12 cellular contexts compared by ENCODE assay signal in genomic region chr15:91142097-91142744, GRCh38. TPM values are rescaled to one million over a fixed set of nuclear protein-coding genes. Genes with fewer than 3 reads are reported as not detected.
DNase-seq lines count a peak whose midpoint lies in the region; FAIRE-seq and TF ChIP-seq lines count a peak whose summit lies in the region.
"Had no signal": no experiment of that assay in that cellular context is flagged by ENCODE, and none has a peak within 500 bp of the region (broad histone marks: within the 10 kb centered on the region; RNA-seq: fewer than 3 reads in every experiment).

No MANE protein-coding gene starts in this region.

- peak; percentile 6 for DNase-seq in COR-L47 (lab: John Stamatoyannopoulos, UW)
- peak; percentile 40 for DNase-seq in H7
- peak; percentile 36 for DNase-seq in left kidney (ENCODE audit: low read depth, low spot score)
- no peak for DNase-seq in T-helper 1 cell
- no peak for DNase-seq in frontal cortex (ENCODE audit: low spot score in 2 of 2)
- no peak for DNase-seq in activated effector memory CD4-positive, alpha-beta T cell treated with Interleukin-2 at 50 U/mL for 16 hours
- DNase-seq in NCI-H345 treated with DMSO at 0.1 percent for 48 hours (lab: John Stamatoyannopoulos, UW; ENCODE audit: unreplicated experiment): no peak
- DNase-seq: amniotic stem cell, NCI-H2107, upper lobe of left lung had no signal

- no peak overlapping the region for H2AFZ ChIP-seq in SU-DHL-6 (ENCODE audit: low read depth, low read length, severe bottlenecking)

- peak; percentile 47 for TF ChIP-seq CTCF in SU-DHL-6 (IDR thresholded peaks at IDR 0.05; ENCODE audit: insufficient read depth, low read length, poor library complexity, severe bottlenecking)

- H3K27ac ChIP-seq in SU-DHL-6 (ENCODE audit: low read depth, low read length): no peak overlapping the region
- H3K27ac ChIP-seq: upper lobe of left lung had no signal

- H3K79me2 ChIP-seq in SU-DHL-6 (ENCODE audit: insufficient read depth, low read length): no peaks in the 10 kb centered on the region

- no peaks in the 10 kb centered on the region for H3F3A ChIP-seq in SU-DHL-6 (ENCODE audit: insufficient read depth)

- H4K20me1 ChIP-seq in SU-DHL-6 (ENCODE audit: low read depth, low read length): no peaks in the 10 kb centered on the region

- H3K9ac ChIP-seq in SU-DHL-6 (ENCODE audit: low read length): no peak overlapping the region

- H3K36me3 ChIP-seq in H7 (replicated peaks; ENCODE audit: control insufficient read depth, insufficient read depth, low read length) (no peaks in the 10 kb centered on the region), SU-DHL-6 (ENCODE audit: low read length) (no peaks in the 10 kb centered on the region)
- H3K36me3 ChIP-seq: upper lobe of left lung had no signal

- H3K9me2 ChIP-seq in SU-DHL-6 (replicated peaks; ENCODE audit: insufficient read depth, low read length): no peaks in the 10 kb centered on the region

- H3K4me3 ChIP-seq in H7 (ENCODE audit: insufficient read depth, low read depth, low read length) (no peak overlapping the region), SU-DHL-6 (ENCODE audit: insufficient read depth, low read length, poor library complexity, severe bottlenecking) (no peak overlapping the region)
- H3K4me3 ChIP-seq: upper lobe of left lung had no signal

- H3K27me3 ChIP-seq in H7 (ENCODE audit: control insufficient read depth, insufficient read depth, low read length) (no peaks in the 10 kb centered on the region), SU-DHL-6 (ENCODE audit: low read length) (no peaks in the 10 kb centered on the region)
- H3K27me3 ChIP-seq: upper lobe of left lung had no signal

- H3K9me3 ChIP-seq in SU-DHL-6 (ENCODE audit: insufficient read depth, low read length): no peaks in the 10 kb centered on the region

- no peak for FAIRE-seq in frontal cortex (lab: Jason Lieb, UNC)

- no peak overlapping the region for H3K4me2 ChIP-seq in SU-DHL-6 (ENCODE audit: low read depth, low read length, poor library complexity, severe bottlenecking)

RNA-seq across cellular contexts. Expression of gene SV2B, which starts 42.2 kb away (rescaled TPM):
- under 0.01 and 0.03 TPM in 2 replicates for total RNA-seq in H7 (2014; rRNA removed; shearing (Covaris generic))
- 42.8 TPM for total RNA-seq in frontal cortex
- total RNA-seq: myocyte had no signal

Comparison
In these comparisons a context has a peak if more than half of its experiments do, and no peak if none do; other contexts are left out.
1. DNase-seq: peak in COR-L47 (single experiment), H7 (single experiment) and left kidney (single experiment); none in T-helper 1 cell (0 of 5), frontal cortex (0 of 2), activated effector memory CD4-positive, alpha-beta T cell treated with Interleukin-2 at 50 U/mL for 16 hours (single experiment) and NCI-H345 treated with DMSO at 0.1 percent for 48 hours (single experiment).
2. RNA of gene SV2B, which starts 42.2 kb away (total RNA-seq): 42.8 TPM in frontal cortex (single experiment); under 0.01 to 0.03 TPM in H7; every median in the first group is over 10 times any median in the second.